ENCODE assay signal across 20 cellular contexts in the genomic region with DNA sequence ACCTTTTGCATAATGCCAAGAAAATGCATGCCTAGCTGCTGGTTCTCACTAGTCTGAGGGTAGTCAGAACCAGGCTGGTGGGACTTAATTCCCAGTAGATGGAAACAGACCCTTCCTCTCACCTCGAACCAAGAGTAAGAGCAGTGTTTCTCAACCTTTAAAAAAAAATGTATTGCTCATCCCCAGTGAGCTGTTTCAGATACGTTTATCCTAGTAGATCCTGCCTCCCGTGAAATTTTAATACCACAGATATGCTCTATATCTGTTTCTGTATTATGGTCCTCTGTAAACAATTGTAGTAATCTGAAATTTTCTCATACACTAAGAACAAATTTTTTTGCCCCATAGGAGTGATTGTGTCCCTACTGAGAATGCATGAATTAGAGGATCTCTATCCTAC.
DNase-seq lines count a peak whose midpoint lies in the region; ATAC-seq, FAIRE-seq and TF ChIP-seq lines count a peak whose summit lies in the region.
"Had no signal": no experiment of that assay in that cellular context is flagged by ENCODE, and none has a peak within 500 bp of the region (broad histone marks: within the 10 kb centered on the region; RNA-seq: fewer than 3 reads in every experiment).

No MANE protein-coding gene starts in this region.

- H4K91ac ChIP-seq in H9 (ENCODE audit: insufficient read length, low read depth, low read length): no peak overlapping the region

- WGBS in smooth muscle cell (ENCODE audit: low lambda C conversion rate): 17% methylated on average over 3 of the region's 3 CpGs
- WGBS in H9 (ENCODE audit: extremely low coverage, insufficient read length, low lambda C conversion rate): no CpG with 5 or more reads among the region's 3 CpGs

- H3K9me3 ChIP-seq in astrocyte (ENCODE audit: insufficient read depth, low read depth, low read length): no peaks in the 10 kb centered on the region
- H3K9me3 ChIP-seq in smooth muscle cell (replicated peaks; ENCODE audit: low read depth): no peaks in the 10 kb centered on the region
- no peaks in the 10 kb centered on the region for H3K9me3 ChIP-seq in H9 (ENCODE audit: control insufficient read depth, low read depth, low read length)
- H3K9me3 ChIP-seq in CD8-positive, alpha-beta T cell (ENCODE audit: low read length): no peaks in the 10 kb centered on the region
- H3K9me3 ChIP-seq: adrenal gland, heart right ventricle, SJCRH30 had no signal

- H2BK12ac ChIP-seq in H9 (ENCODE audit: insufficient read length, low read depth, low read length): no peak overlapping the region

- no peak overlapping the region for H3T11ph ChIP-seq in H9 (ENCODE audit: low read length)

- no peaks in the 10 kb centered on the region for H3K23me2 ChIP-seq in H9 (ENCODE audit: insufficient read length, low read depth, low read length, poor library complexity, severe bottlenecking)

- H4K8ac ChIP-seq in H9 (replicated peaks; ENCODE audit: insufficient read length, low read depth, low read length): no peak overlapping the region

- no peak for TF ChIP-seq CTCF in HFFc6 (IDR thresholded peaks at IDR 0.05)
- no peak for TF ChIP-seq CTCF in astrocyte (IDR thresholded peaks at IDR 0.05; ENCODE audit: insufficient read depth, low read depth, low read length)
- no peak for TF ChIP-seq CTCF in smooth muscle cell (IDR thresholded peaks at IDR 0.05; ENCODE audit: borderline replicate concordance, insufficient read depth, poor library complexity, severe bottlenecking)
- no peak for TF ChIP-seq CTCF in H9 (conservative IDR thresholded peaks at IDR 0.05)
- no peak for TF ChIP-seq CTCF in CD8-positive, alpha-beta T cell (IDR thresholded peaks at IDR 0.05)

- no peaks in the 10 kb centered on the region for H3K79me1 ChIP-seq in H9 (ENCODE audit: insufficient read depth, low read depth, low read length, poor library complexity, severe bottlenecking)

- H3K23ac ChIP-seq in H9 (ENCODE audit: insufficient read length, low read depth, low read length): no peak overlapping the region

- no peak overlapping the region for H3K14ac ChIP-seq in H9 (ENCODE audit: insufficient read depth, low read length)

- H3K4me2 ChIP-seq in astrocyte (ENCODE audit: low read length) (peak overlapping the region; percentile 53), smooth muscle cell (peak overlapping the region; percentile 66), H9 (ENCODE audit: insufficient read depth, insufficient read length, low read length) (no peak overlapping the region)

- ATAC-seq in CD8-positive, alpha-beta T cell: no peak
- ATAC-seq: naive thymus-derived CD4-positive, alpha-beta T cell; Panc1 had no signal

- H3K9ac ChIP-seq in astrocyte (ENCODE audit: low read length) (peak overlapping the region; percentile 25), smooth muscle cell (ENCODE audit: low read depth) (peak overlapping the region; percentile 14), H9 (ENCODE audit: extremely low read depth, insufficient read length, low read length) (no peak overlapping the region)

- H2BK15ac ChIP-seq in H9 (ENCODE audit: low read depth, low read length): no peak overlapping the region

- no peak for FAIRE-seq in astrocyte (lab: Jason Lieb, UNC)

- no peak overlapping the region for H4K5ac ChIP-seq in H9 (ENCODE audit: insufficient read length, low read depth, low read length)

- peaks cover 21% of the 10 kb centered on the region for H3F3A ChIP-seq in smooth muscle cell (ENCODE audit: low read depth)

- H3K4me3 ChIP-seq in astrocyte (ENCODE audit: insufficient read depth, low read depth, low read length): no peak overlapping the region
- no peak overlapping the region for H3K4me3 ChIP-seq in smooth muscle cell
- H3K4me3 ChIP-seq in CD8-positive, alpha-beta T cell (ENCODE audit: low read depth, low read length): no peak overlapping the region
- H3K4me3 ChIP-seq: adrenal gland, cardiac muscle cell, dorsolateral prefrontal cortex, heart right ventricle, SJCRH30 had no signal

- H3K79me2 ChIP-seq in astrocyte (ENCODE audit: insufficient read depth, low read length) (no peaks in the 10 kb centered on the region), smooth muscle cell (ENCODE audit: low read depth) (no peaks in the 10 kb centered on the region), H9 (ENCODE audit: insufficient read depth, low read length) (no peaks in the 10 kb centered on the region)

- DNase-seq in HFFc6: no peak
- DNase-seq in astrocyte (ENCODE audit: low read depth): no peak
- peak; percentile 69 for DNase-seq in iris pigment epithelial cell (ENCODE audit: low read depth)
- no peak for DNase-seq in smooth muscle cell (lab: John Stamatoyannopoulos, UW; ENCODE audit: unreplicated experiment)
- no peak for DNase-seq in H9
- DNase-seq in CD8-positive, alpha-beta T cell: no peak
- no peak for DNase-seq in NCI-H2081 (lab: John Stamatoyannopoulos, UW)
- DNase-seq: activated gamma-delta T cell treated with Interleukin-2 at 50 U/mL for 16 hours; activated T-cell treated with anti-CD3 and anti-CD28 coated beads, Interleukin-2, amount 50 U/mL, for 1 hour; adrenal gland; CD4-positive, CD25-positive, alpha-beta regulatory T cell; dorsolateral prefrontal cortex; heart right ventricle; naive thymus-derived CD4-positive, alpha-beta T cell; NCI-H1417 treated with DMSO at 0.1 percent for 48 hours; NCI-H510A treated with DMSO at 0.1 percent for 48 hours; SJCRH30; stimulated activated naive CD4-positive, alpha-beta T cell treated with Interleukin-2 at 50 U/mL for 16 hours had no signal

- H3K18ac ChIP-seq in H9 (ENCODE audit: insufficient read length, low read depth, low read length): no peak overlapping the region

- H3K56ac ChIP-seq in H9 (ENCODE audit: insufficient read length, low read depth, low read length): no peak overlapping the region

- no peak overlapping the region for H2BK20ac ChIP-seq in H9 (ENCODE audit: low read depth, low read length, poor library complexity, severe bottlenecking)

- no peak overlapping the region for H2BK120ac ChIP-seq in H9 (ENCODE audit: low read depth, low read length, poor library complexity, severe bottlenecking)

- H4K20me1 ChIP-seq in astrocyte (ENCODE audit: insufficient read depth, low read length): no peaks in the 10 kb centered on the region
- no peaks in the 10 kb centered on the region for H4K20me1 ChIP-seq in smooth muscle cell (ENCODE audit: low read depth)
- H4K20me1 ChIP-seq in H9 (ENCODE audit: control insufficient read depth, insufficient read depth, insufficient read length): no peaks in the 10 kb centered on the region

- POLR2A ChIA-PET in CD8-positive, alpha-beta T cell (lab: Charles Lee): no interaction called here

- no peak overlapping the region for H2AK5ac ChIP-seq in H9 (ENCODE audit: insufficient read length, low read length)

- H3K9me3 Mint-ChIP-seq in HFFc6 (no peaks in the 10 kb centered on the region), astrocyte (ENCODE audit: unreplicated experiment) (peaks cover 3% of the 10 kb centered on the region), H9 (no peaks in the 10 kb centered on the region)
- H3K9me3 Mint-ChIP-seq in CD8-positive, alpha-beta T cell: no peaks in the 10 kb centered on the region
- H3K9me3 Mint-ChIP-seq: CD4-positive, CD25-positive, alpha-beta regulatory T cell had no signal

- CTCF ChIA-PET in CD8-positive, alpha-beta T cell (lab: Charles Lee): no interaction called here

- H2AFZ ChIP-seq in astrocyte (ENCODE audit: low read depth, low read length) (no peak overlapping the region), smooth muscle cell (ENCODE audit: low read depth) (no peak overlapping the region), H9 (ENCODE audit: low read length) (no peak overlapping the region)

- intact Hi-C loops in CD8-positive, alpha-beta T cell (cut with DNase I, micrococcal nuclease): no loop called here

- H3K36me3 ChIP-seq in astrocyte (ENCODE audit: insufficient read depth, low read length): no peaks in the 10 kb centered on the region
- no peaks in the 10 kb centered on the region for H3K36me3 ChIP-seq in smooth muscle cell (ENCODE audit: low read depth)
- H3K36me3 ChIP-seq in CD8-positive, alpha-beta T cell (ENCODE audit: insufficient read depth, low read length): no peaks in the 10 kb centered on the region
- H3K36me3 ChIP-seq: adrenal gland, cardiac muscle cell, SJCRH30 had no signal

- H3K27me3 ChIP-seq in astrocyte (ENCODE audit: insufficient read depth, low read length): no peaks in the 10 kb centered on the region
- no peaks in the 10 kb centered on the region for H3K27me3 ChIP-seq in smooth muscle cell (ENCODE audit: low read depth)
- no peaks in the 10 kb centered on the region for H3K27me3 ChIP-seq in H9 (ENCODE audit: insufficient read depth, low read length)
- H3K27me3 ChIP-seq in CD8-positive, alpha-beta T cell (ENCODE audit: insufficient read depth, low read length): no peaks in the 10 kb centered on the region
- H3K27me3 ChIP-seq: adrenal gland, cardiac muscle cell, dorsolateral prefrontal cortex, heart right ventricle, SJCRH30 had no signal

- H3K4me3 Mint-ChIP-seq in HFFc6 (peak overlapping the region; percentile 76; the same call in 1 of the 2 replicates), astrocyte (ENCODE audit: unreplicated experiment) (no peak overlapping the region), H9 (no peak overlapping the region)
- no peak overlapping the region for H3K4me3 Mint-ChIP-seq in CD8-positive, alpha-beta T cell
- H3K4me3 Mint-ChIP-seq: CD4-positive, CD25-positive, alpha-beta regulatory T cell; naive thymus-derived CD4-positive, alpha-beta T cell had no signal

- H2BK5ac ChIP-seq in H9 (ENCODE audit: insufficient read length, low read length): no peak overlapping the region

- H3K27ac ChIP-seq in astrocyte (ENCODE audit: low read depth, low read length) (no peak overlapping the region), smooth muscle cell (ENCODE audit: low read depth) (peak overlapping the region; percentile 89), H9 (ENCODE audit: insufficient read length, low read depth, low read length) (no peak overlapping the region)
- H3K27ac ChIP-seq in CD8-positive, alpha-beta T cell (ENCODE audit: low read depth, low read length): no peak overlapping the region
- H3K27ac ChIP-seq: cardiac muscle cell, SJCRH30 had no signal

- H3K36me3 Mint-ChIP-seq in HFFc6 (ENCODE audit: low read depth): peaks cover under 1% of the 10 kb centered on the region; the same call in 1 of the 2 replicates
- no peaks in the 10 kb centered on the region for H3K36me3 Mint-ChIP-seq in astrocyte (ENCODE audit: low read depth, unreplicated experiment)
- no peaks in the 10 kb centered on the region for H3K36me3 Mint-ChIP-seq in H9 (ENCODE audit: insufficient read depth in 1 of 3, low read depth in 3 of 3)
- no peaks in the 10 kb centered on the region for H3K36me3 Mint-ChIP-seq in CD8-positive, alpha-beta T cell
- H3K36me3 Mint-ChIP-seq: CD4-positive, CD25-positive, alpha-beta regulatory T cell; naive thymus-derived CD4-positive, alpha-beta T cell had no signal

- H3K4me1 Mint-ChIP-seq in HFFc6 (ENCODE audit: low read depth) (peaks cover 51% of the 10 kb centered on the region), astrocyte (ENCODE audit: low read depth, unreplicated experiment) (peaks cover 27% of the 10 kb centered on the region), H9 (0 out of 4 replicates have a peak, but pooled peaks cover 0 to 3% of the 10 kb centered on the region in 2 experiments)
- H3K4me1 Mint-ChIP-seq in CD8-positive, alpha-beta T cell (ENCODE audit: low read depth): no peaks in the 10 kb centered on the region
- H3K4me1 Mint-ChIP-seq: CD4-positive, CD25-positive, alpha-beta regulatory T cell; naive thymus-derived CD4-positive, alpha-beta T cell had no signal

- H3K27ac Mint-ChIP-seq in HFFc6 (peak overlapping the region; percentile 83), astrocyte (ENCODE audit: unreplicated experiment) (peak overlapping the region; percentile 93), H9 (no peak overlapping the region)
- no peak overlapping the region for H3K27ac Mint-ChIP-seq in CD8-positive, alpha-beta T cell
- H3K27ac Mint-ChIP-seq: CD4-positive, CD25-positive, alpha-beta regulatory T cell; naive thymus-derived CD4-positive, alpha-beta T cell had no signal

- H3K4me1 ChIP-seq in astrocyte (ENCODE audit: insufficient read depth, low read length) (peaks cover 13% of the 10 kb centered on the region), smooth muscle cell (ENCODE audit: low read depth) (peaks cover 3% of the 10 kb centered on the region), H9 (ENCODE audit: insufficient read depth, low read length) (no peaks in the 10 kb centered on the region)
- H3K4me1 ChIP-seq in CD8-positive, alpha-beta T cell (ENCODE audit: insufficient read depth, low read length): no peaks in the 10 kb centered on the region

- H3K27me3 Mint-ChIP-seq in HFFc6 (ENCODE audit: insufficient read depth): no peaks in the 10 kb centered on the region
- no peaks in the 10 kb centered on the region for H3K27me3 Mint-ChIP-seq in astrocyte (ENCODE audit: low read depth, unreplicated experiment)
- no peaks in the 10 kb centered on the region for H3K27me3 Mint-ChIP-seq in H9 (ENCODE audit: low read depth)
- peaks cover 2% of the 10 kb centered on the region for H3K27me3 Mint-ChIP-seq in CD8-positive, alpha-beta T cell (ENCODE audit: low read depth)
- H3K27me3 Mint-ChIP-seq: CD4-positive, CD25-positive, alpha-beta regulatory T cell had no signal

- H3K4ac ChIP-seq in H9 (ENCODE audit: low read depth, low read length): no peak overlapping the region

Comparison
In these comparisons a context has a peak if more than half of its experiments do, and no peak if none do; other contexts are left out.
1. H3K27ac Mint-ChIP-seq: peak in HFFc6 (single experiment) and astrocyte (single experiment); none in H9 (0 of 3) and CD8-positive, alpha-beta T cell (single experiment).